ENCODE assay signal across 12 cellular contexts in genomic region chr11:83682645-83682973, GRCh38.
A peak's percentile ranks its signal among the peaks of the same experiment; 100 is the strongest.
DNase-seq lines count a peak whose midpoint lies in the region; ATAC-seq, FAIRE-seq and TF ChIP-seq lines count a peak whose summit lies in the region.
"Had no signal": no experiment of that assay in that cellular context is flagged by ENCODE, and none has a peak within 500 bp of the region (broad histone marks: within the 10 kb centered on the region; RNA-seq: fewer than 3 reads in every experiment).

No MANE protein-coding gene starts in this region.

- H4K8ac ChIP-seq in neuronal stem cell (ENCODE audit: low read depth, low read length): no peak overlapping the region

- H2BK12ac ChIP-seq in neuronal stem cell (ENCODE audit: low read length): no peak overlapping the region

- no peaks in the 10 kb centered on the region for H3K9me3 ChIP-seq in neuronal stem cell (replicated peaks in 1 of 2; ENCODE audit: control insufficient read depth in 2 of 2, insufficient read depth in 1 of 2, low read depth in 1 of 2, low read length in 2 of 2)
- H3K9me3 ChIP-seq: BLaER1 treated with 17β-estradiol and CSF1 and Interleukin-3, amounts not matched to agents 10 nM and 100 nM; tibial artery had no signal

- TF ChIP-seq POLR2A in GM12892 (IDR thresholded peaks at IDR 0.05; ENCODE audit: low read depth, low read length): no peak

- no peaks in the 10 kb centered on the region for H3K36me3 ChIP-seq in neuronal stem cell (replicated peaks in 1 of 2; ENCODE audit: control insufficient read depth in 2 of 2, insufficient read depth in 2 of 2, low read length in 2 of 2)
- H3K36me3 ChIP-seq: BLaER1 treated with 17β-estradiol and CSF1 and Interleukin-3, amounts not matched to agents 10 nM and 100 nM; tibial artery had no signal

- no peaks in the 10 kb centered on the region for H3K4me1 Mint-ChIP-seq in activated CD8-positive, alpha-beta T cell treated with anti-CD3 and anti-CD28 coated beads, Interleukin-2, amount 10 ng/mL, durations not matched to agents 7 days and 5 days (ENCODE audit: low read depth)

- H3K27ac ChIP-seq in neuronal stem cell (replicated peaks; ENCODE audit: low read length): no peak overlapping the region
- H3K27ac ChIP-seq: BLaER1 treated with 17β-estradiol and CSF1 and Interleukin-3, amounts not matched to agents 10 nM and 100 nM; KMS-11; tibial artery had no signal

- no peak overlapping the region for H3K4me2 ChIP-seq in neuronal stem cell (ENCODE audit: insufficient read depth, low read length, poor library complexity, severe bottlenecking)
- H3K4me2 ChIP-seq: BLaER1 treated with 17β-estradiol and CSF1 and Interleukin-3, amounts not matched to agents 10 nM and 100 nM had no signal

- H3K9ac ChIP-seq in neuronal stem cell (ENCODE audit: low read depth, low read length, poor library complexity): no peak overlapping the region
- H3K9ac ChIP-seq: BLaER1 treated with 17β-estradiol and CSF1 and Interleukin-3, amounts not matched to agents 10 nM and 100 nM; KMS-11 had no signal

- H3K4me3 ChIP-seq in neuronal stem cell (ENCODE audit: low read length in 2 of 2): no peak overlapping the region
- H3K4me3 ChIP-seq: BLaER1 treated with 17β-estradiol and CSF1 and Interleukin-3, amounts not matched to agents 10 nM and 100 nM had no signal

- ATAC-seq in GM19463 (IDR thresholded peaks at IDR 0.05; ENCODE audit: unreplicated experiment) (peak; percentile 85), HG02981 (IDR thresholded peaks at IDR 0.05; ENCODE audit: unreplicated experiment) (peak; percentile 88)
- no peak for ATAC-seq in activated CD8-positive, alpha-beta T cell treated with anti-CD3 and anti-CD28 coated beads, Interleukin-2, amount 10 ng/mL, durations not matched to agents 7 days and 5 days

- FAIRE-seq in GM12892 (lab: Jason Lieb, UNC): peak; percentile 98

- POLR2A ChIA-PET in activated CD8-positive, alpha-beta T cell treated with anti-CD3 and anti-CD28 coated beads, Interleukin-2, amount 10 ng/mL, durations not matched to agents 7 days and 5 days (lab: Charles Lee): no interaction called here

- H3K18ac ChIP-seq in neuronal stem cell (ENCODE audit: low read length): no peak overlapping the region

- H3K4me3 Mint-ChIP-seq in activated CD8-positive, alpha-beta T cell treated with anti-CD3 and anti-CD28 coated beads, Interleukin-2, amount 10 ng/mL, durations not matched to agents 7 days and 5 days: no peak overlapping the region

- H3K79me1 ChIP-seq in neuronal stem cell (ENCODE audit: low read depth, low read length): no peaks in the 10 kb centered on the region

- H4K91ac ChIP-seq in neuronal stem cell (ENCODE audit: low read depth, low read length, poor library complexity): no peak overlapping the region

- in situ Hi-C loops in KBM-7 (cut with MboI; ENCODE audit: low pct_unique_long_range_greater_than_20kb, low sequenced_read_pairs): no loop called here

- H3K4me1 ChIP-seq in neuronal stem cell (ENCODE audit: control insufficient read depth in 2 of 2, insufficient read depth in 1 of 2, low read depth in 1 of 2, low read length in 2 of 2): peaks cover 14 to 20% of the 10 kb centered on the region in 2 donors
- H3K4me1 ChIP-seq: BLaER1 treated with 17β-estradiol and CSF1 and Interleukin-3, amounts not matched to agents 10 nM and 100 nM had no signal

- no peak overlapping the region for H3K27ac Mint-ChIP-seq in activated CD8-positive, alpha-beta T cell treated with anti-CD3 and anti-CD28 coated beads, Interleukin-2, amount 10 ng/mL, durations not matched to agents 7 days and 5 days

- H2BK15ac ChIP-seq in neuronal stem cell (ENCODE audit: low read length): no peak overlapping the region

- CTCF ChIA-PET in activated CD8-positive, alpha-beta T cell treated with anti-CD3 and anti-CD28 coated beads, Interleukin-2, amount 10 ng/mL, durations not matched to agents 7 days and 5 days (lab: Charles Lee): no interaction called here

- H3K4ac ChIP-seq in neuronal stem cell (ENCODE audit: low read length): no peak overlapping the region

- no peak overlapping the region for H3K23ac ChIP-seq in neuronal stem cell (ENCODE audit: low read depth, low read length, poor library complexity)

- H2BK5ac ChIP-seq in neuronal stem cell (ENCODE audit: low read length): no peak overlapping the region

- no peak overlapping the region for H2AK5ac ChIP-seq in neuronal stem cell (ENCODE audit: low read depth, low read length)

- no peaks in the 10 kb centered on the region for H3K9me3 Mint-ChIP-seq in activated CD8-positive, alpha-beta T cell treated with anti-CD3 and anti-CD28 coated beads, Interleukin-2, amount 10 ng/mL, durations not matched to agents 7 days and 5 days (ENCODE audit: insufficient read depth)

- DNase-seq in GM12892 (ENCODE audit: insufficient read length): no peak
- peak; percentile 29 for DNase-seq in NCI-H82 (lab: John Stamatoyannopoulos, UW)
- DNase-seq in KBM-7: no peak
- no peak for DNase-seq in UCSD-AML1 (lab: John Stamatoyannopoulos, UW; ENCODE audit: unreplicated experiment)
- DNase-seq in neuronal stem cell (ENCODE audit: low spot score): no peak
- no peak for DNase-seq in activated CD8-positive, alpha-beta T cell treated with anti-CD3 and anti-CD28 coated beads, Interleukin-2, amount 10 ng/mL, durations not matched to agents 7 days and 5 days
- DNase-seq: activated gamma-delta T cell, tibial artery had no signal

- H3K27me3 ChIP-seq in neuronal stem cell (ENCODE audit: control insufficient read depth in 3 of 3, insufficient read depth in 3 of 3, low read depth in 1 of 3, low read length in 3 of 3): no peaks in the 10 kb centered on the region
- H3K27me3 ChIP-seq: BLaER1 treated with 17β-estradiol and CSF1 and Interleukin-3, amounts not matched to agents 10 nM and 100 nM; tibial artery had no signal

- H3K27me3 Mint-ChIP-seq in activated CD8-positive, alpha-beta T cell treated with anti-CD3 and anti-CD28 coated beads, Interleukin-2, amount 10 ng/mL, durations not matched to agents 7 days and 5 days (ENCODE audit: low read depth): no peaks in the 10 kb centered on the region

- no peaks in the 10 kb centered on the region for H3K36me3 Mint-ChIP-seq in activated CD8-positive, alpha-beta T cell treated with anti-CD3 and anti-CD28 coated beads, Interleukin-2, amount 10 ng/mL, durations not matched to agents 7 days and 5 days (ENCODE audit: low read depth)

- no peak overlapping the region for H3K14ac ChIP-seq in neuronal stem cell (ENCODE audit: low read length)

- H2BK120ac ChIP-seq in neuronal stem cell (ENCODE audit: low read depth, low read length): no peak overlapping the region

- no peak overlapping the region for H2AFZ ChIP-seq in neuronal stem cell (ENCODE audit: low read length)
